In the genomic region with DNA sequence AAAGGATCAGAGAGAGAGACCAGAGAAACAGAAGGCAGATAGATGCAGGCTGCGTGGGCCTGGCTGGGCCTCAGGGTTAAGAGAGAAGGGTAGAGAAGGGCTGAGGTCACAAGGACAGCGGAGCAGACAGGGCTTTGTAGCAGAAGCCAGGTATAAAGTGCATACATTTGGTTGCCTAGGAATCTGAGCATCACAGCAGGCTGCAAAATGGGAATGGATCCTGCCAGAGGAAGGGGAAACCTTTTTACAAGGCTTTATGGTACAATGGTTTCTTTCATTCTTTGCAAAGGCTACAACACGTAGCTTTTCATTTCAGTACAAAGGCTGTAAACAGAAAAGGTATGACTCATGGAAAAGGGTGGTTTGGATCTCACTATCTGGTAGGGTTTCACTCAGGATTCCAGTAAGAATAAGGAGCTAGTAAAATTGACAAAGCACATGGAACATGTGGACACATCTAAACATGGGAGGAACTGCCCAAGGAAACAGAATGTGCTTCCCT, we compare ENCODE assay signal across 13 cellular contexts.
A peak's percentile ranks its signal among the peaks of the same experiment; 100 is the strongest.
DNase-seq lines count a peak whose midpoint lies in the region; ATAC-seq and TF ChIP-seq lines count a peak whose summit lies in the region.
"Had no signal": no experiment of that assay in that cellular context is flagged by ENCODE, and none has a peak within 500 bp of the region (broad histone marks: within the 10 kb centered on the region; RNA-seq: fewer than 3 reads in every experiment).

No MANE protein-coding gene starts in this region.

- no peak for TF ChIP-seq CTCF in esophagus squamous epithelium (IDR thresholded peaks at IDR 0.05)
- no peak for TF ChIP-seq CTCF in osteoblast (IDR thresholded peaks at IDR 0.05; ENCODE audit: extremely low read depth, low read depth, low read length)

- peak; percentile 39 for ATAC-seq in GM19463 (IDR thresholded peaks at IDR 0.05; ENCODE audit: unreplicated experiment)

- H3K36me3 Mint-ChIP-seq in activated CD4-positive, alpha-beta T cell treated with anti-CD3 and anti-CD28 coated beads, Interleukin-2, amount 10 ng/mL, durations not matched to agents 7 days and 5 days (ENCODE audit: low read depth) = no peaks in the 10 kb centered on the region

- no peaks in the 10 kb centered on the region for H3K79me2 ChIP-seq in osteoblast (ENCODE audit: insufficient read depth, low read length)
- H3K79me2 ChIP-seq: parathyroid adenoma had no signal

- H4K20me1 ChIP-seq in osteoblast (ENCODE audit: insufficient read depth, low read length) = no peaks in the 10 kb centered on the region

- H3K4me1 ChIP-seq in esophagus squamous epithelium (peaks cover 0 to 8% (median 0%) of the 10 kb centered on the region in 3 donors), osteoblast (ENCODE audit: insufficient read depth, low read length) (peaks cover 3% of the 10 kb centered on the region)
- H3K4me1 ChIP-seq: parathyroid adenoma had no signal

- H2AFZ ChIP-seq in osteoblast (ENCODE audit: low read length) = no peak overlapping the region
- H2AFZ ChIP-seq: parathyroid adenoma had no signal

- POLR2A ChIA-PET in activated CD4-positive, alpha-beta T cell treated with anti-CD3 and anti-CD28 coated beads, Interleukin-2, amount 10 ng/mL, durations not matched to agents 7 days and 5 days (lab: Charles Lee) = no interaction called here

- H3K27me3 ChIP-seq in esophagus squamous epithelium (no peaks in the 10 kb centered on the region), osteoblast (ENCODE audit: insufficient read depth, low read length) (peaks cover 3% of the 10 kb centered on the region)

- TF ChIP-seq POLR2A in esophagus squamous epithelium (IDR thresholded peaks at IDR 0.05) = no peak

- no peak overlapping the region for H3K4me2 ChIP-seq in osteoblast (ENCODE audit: insufficient read depth, low read length)

- H3K27ac Mint-ChIP-seq in activated CD4-positive, alpha-beta T cell treated with anti-CD3 and anti-CD28 coated beads, Interleukin-2, amount 10 ng/mL, durations not matched to agents 7 days and 5 days = no peak overlapping the region

- CTCF ChIA-PET in activated CD4-positive, alpha-beta T cell treated with anti-CD3 and anti-CD28 coated beads, Interleukin-2, amount 10 ng/mL, durations not matched to agents 7 days and 5 days (lab: Charles Lee) = interaction anchor here (1.3 kb wide), 1 partner anchor 10 kb away, joined by 4 read pairs; no protein-coding TSS in a partner anchor

- WGBS in esophagus squamous epithelium, 2 donors = 30 to 41% methylated on average over 3 of the region's 3 CpGs

- no peaks in the 10 kb centered on the region for H3K4me1 Mint-ChIP-seq in activated CD4-positive, alpha-beta T cell treated with anti-CD3 and anti-CD28 coated beads, Interleukin-2, amount 10 ng/mL, durations not matched to agents 7 days and 5 days

- no peak overlapping the region for H3K4me3 Mint-ChIP-seq in activated CD4-positive, alpha-beta T cell treated with anti-CD3 and anti-CD28 coated beads, Interleukin-2, amount 10 ng/mL, durations not matched to agents 7 days and 5 days

- H3K4me3 ChIP-seq in esophagus squamous epithelium (no peak overlapping the region), osteoblast (ENCODE audit: insufficient read depth, low read length) (no peak overlapping the region)

- H3K9me3 Mint-ChIP-seq in activated CD4-positive, alpha-beta T cell treated with anti-CD3 and anti-CD28 coated beads, Interleukin-2, amount 10 ng/mL, durations not matched to agents 7 days and 5 days = no peaks in the 10 kb centered on the region

- H3K27ac ChIP-seq in esophagus squamous epithelium = peak overlapping the region in 3 of 4 donors; percentile 30 to 54 (median 47)
- no peak overlapping the region for H3K27ac ChIP-seq in osteoblast (ENCODE audit: low read depth, low read length)
- H3K27ac ChIP-seq: parathyroid adenoma had no signal

- H3K27me3 Mint-ChIP-seq in activated CD4-positive, alpha-beta T cell treated with anti-CD3 and anti-CD28 coated beads, Interleukin-2, amount 10 ng/mL, durations not matched to agents 7 days and 5 days = no peaks in the 10 kb centered on the region

- H3K36me3 ChIP-seq in esophagus squamous epithelium (peaks cover 0 to 17% (median 0%) of the 10 kb centered on the region in 3 donors), osteoblast (ENCODE audit: insufficient read depth, low read length) (no peaks in the 10 kb centered on the region)

- intact Hi-C loops in esophagus squamous epithelium (cut with DNase I) = no loop called here

- peak; percentile 37 for DNase-seq in NCI-H69 (lab: John Stamatoyannopoulos, UW)
- DNase-seq in esophagus squamous epithelium (lab: John Stamatoyannopoulos, UW) = no peak
- DNase-seq in osteoblast (ENCODE audit: insufficient read length, low spot score, missing footprints) = peak; percentile 77
- no peak for DNase-seq in NCI-H1417 treated with DMSO at 0.1 percent for 48 hours (lab: John Stamatoyannopoulos, UW)
- no peak for DNase-seq in activated CD4-positive, alpha-beta T cell treated with anti-CD3 and anti-CD28 coated beads, Interleukin-2, amount 10 ng/mL, durations not matched to agents 7 days and 5 days
- no peak for DNase-seq in KG1 (lab: John Stamatoyannopoulos, UW)
- no peak for DNase-seq in stimulated activated CD4-positive, alpha-beta T cell treated with anti-CD3 and anti-CD28 coated beads, Interleukin-12 subunit alpha, Interleukin-12 subunit beta, amount 100 ng/mL, for 4 hours
- DNase-seq: activated effector memory CD4-positive, alpha-beta T cell treated with Interleukin-2 at 50 U/mL for 16 hours; GF-D8; KBM-7; T-helper 1 cell had no signal

- H3K9me3 ChIP-seq in esophagus squamous epithelium (no peaks in the 10 kb centered on the region), osteoblast (ENCODE audit: low read depth, low read length) (no peaks in the 10 kb centered on the region)

Comparison
In these comparisons a context has a peak if more than half of its experiments do, and no peak if none do; other contexts are left out.
1. DNase-seq: peak in NCI-H69 (single experiment) and osteoblast (single experiment); none in esophagus squamous epithelium (single experiment), NCI-H1417 treated with DMSO at 0.1 percent for 48 hours (single experiment), activated CD4-positive, alpha-beta T cell treated with anti-CD3 and anti-CD28 coated beads, Interleukin-2, amount 10 ng/mL, durations not matched to agents 7 days and 5 days (single experiment), KG1 (single experiment) and stimulated activated CD4-positive, alpha-beta T cell treated with anti-CD3 and anti-CD28 coated beads, Interleukin-12 subunit alpha, Interleukin-12 subunit beta, amount 100 ng/mL, for 4 hours (single experiment).